In the genomic region with DNA sequence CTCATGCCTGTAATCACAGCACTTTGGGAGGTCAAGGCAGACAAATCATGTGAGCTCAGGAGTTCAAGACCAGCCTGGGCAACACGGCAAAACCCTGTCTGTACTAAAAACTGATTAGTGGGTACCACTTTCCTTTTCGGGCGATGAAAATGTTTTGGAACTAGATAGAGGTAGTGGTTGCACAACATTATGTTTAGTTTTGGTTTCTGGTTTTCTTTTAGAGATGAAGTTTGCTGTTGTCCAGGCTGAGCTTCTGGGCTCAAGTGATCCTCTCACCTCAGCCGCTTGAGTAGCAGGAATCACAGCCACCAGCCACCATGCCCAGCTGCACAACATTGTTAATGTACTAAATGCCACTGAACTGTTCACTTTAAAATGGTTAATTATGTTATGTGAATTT, we compare ENCODE assay signal across 16 cellular contexts. TPM values are rescaled to one million over a fixed set of nuclear protein-coding genes. Genes with fewer than 3 reads are reported as not detected.
DNase-seq lines count a peak whose midpoint lies in the region; ATAC-seq and TF ChIP-seq lines count a peak whose summit lies in the region.
"Had no signal": no experiment of that assay in that cellular context is flagged by ENCODE, and none has a peak within 500 bp of the region (broad histone marks: within the 10 kb centered on the region; RNA-seq: fewer than 3 reads in every experiment).

No MANE protein-coding gene starts in this region.

- peaks cover 4% of the 10 kb centered on the region for H3K9me3 Mint-ChIP-seq in activated naive CD4-positive, alpha-beta T cell treated with anti-CD3 and anti-CD28 coated beads, Interleukin-2, amount 50 U/mL, for 24 hours
- peaks cover 17% of the 10 kb centered on the region for H3K9me3 Mint-ChIP-seq in activated naive CD4-positive, alpha-beta T cell treated with anti-CD3 and anti-CD28 coated beads, Interleukin-2, amount 10 ng/mL, durations not matched to agents 7 days and 5 days
- peaks cover 15% of the 10 kb centered on the region for H3K9me3 Mint-ChIP-seq in activated naive CD8-positive, alpha-beta T cell treated with anti-CD3 and anti-CD28 coated beads for 36 hours
- H3K9me3 Mint-ChIP-seq in type B pancreatic cell, result peaks cover 12% of the 10 kb centered on the region

- peaks cover 50% of the 10 kb centered on the region for H3K4me1 Mint-ChIP-seq in activated naive CD4-positive, alpha-beta T cell treated with anti-CD3 and anti-CD28 coated beads, Interleukin-2, amount 50 U/mL, for 24 hours
- peaks cover 32% of the 10 kb centered on the region for H3K4me1 Mint-ChIP-seq in activated naive CD4-positive, alpha-beta T cell treated with anti-CD3 and anti-CD28 coated beads, Interleukin-2, amount 10 ng/mL, durations not matched to agents 7 days and 5 days
- H3K4me1 Mint-ChIP-seq in activated naive CD8-positive, alpha-beta T cell treated with anti-CD3 and anti-CD28 coated beads for 36 hours, result peaks cover 39% of the 10 kb centered on the region
- peaks cover 12% of the 10 kb centered on the region for H3K4me1 Mint-ChIP-seq in type B pancreatic cell (ENCODE audit: unreplicated experiment)

- intact Hi-C loops in upper lobe of right lung (cut with DNase I), result no loop called here

- peak; percentile 43 for ATAC-seq in HG03175 (IDR thresholded peaks at IDR 0.05; ENCODE audit: unreplicated experiment)
- ATAC-seq in HG03571 (IDR thresholded peaks at IDR 0.05; ENCODE audit: unreplicated experiment), result no peak
- no peak for ATAC-seq in upper lobe of right lung

- H3K9me3 ChIP-seq in upper lobe of right lung, result no peaks in the 10 kb centered on the region
- H3K9me3 ChIP-seq: pancreas, upper lobe of left lung had no signal

- H3K27me3 Mint-ChIP-seq in activated naive CD4-positive, alpha-beta T cell treated with anti-CD3 and anti-CD28 coated beads, Interleukin-2, amount 50 U/mL, for 24 hours, result no peaks in the 10 kb centered on the region
- H3K27me3 Mint-ChIP-seq in activated naive CD4-positive, alpha-beta T cell treated with anti-CD3 and anti-CD28 coated beads, Interleukin-2, amount 10 ng/mL, durations not matched to agents 7 days and 5 days, result no peaks in the 10 kb centered on the region
- H3K27me3 Mint-ChIP-seq in activated naive CD8-positive, alpha-beta T cell treated with anti-CD3 and anti-CD28 coated beads for 36 hours, result no peaks in the 10 kb centered on the region
- H3K27me3 Mint-ChIP-seq in type B pancreatic cell, result no peaks in the 10 kb centered on the region

- H3K27ac ChIP-seq in upper lobe of right lung, result no peak overlapping the region
- H3K27ac ChIP-seq: brain microvascular endothelial cell, GM23248, upper lobe of left lung had no signal

- H3K27ac Mint-ChIP-seq in activated naive CD4-positive, alpha-beta T cell treated with anti-CD3 and anti-CD28 coated beads, Interleukin-2, amount 50 U/mL, for 24 hours, result peak overlapping the region; percentile 83
- H3K27ac Mint-ChIP-seq in activated naive CD4-positive, alpha-beta T cell treated with anti-CD3 and anti-CD28 coated beads, Interleukin-2, amount 10 ng/mL, durations not matched to agents 7 days and 5 days, result no peak overlapping the region
- H3K27ac Mint-ChIP-seq in activated naive CD8-positive, alpha-beta T cell treated with anti-CD3 and anti-CD28 coated beads for 36 hours, result peak overlapping the region; percentile 77
- H3K27ac Mint-ChIP-seq in type B pancreatic cell, result peak overlapping the region; percentile 76

- CTCF ChIA-PET in activated naive CD4-positive, alpha-beta T cell treated with anti-CD3 and anti-CD28 coated beads, Interleukin-2, amount 10 ng/mL, durations not matched to agents 7 days and 5 days (lab: Charles Lee), result interaction anchor here (1.6 kb wide), 1 partner anchor 99 kb away, joined by 3 read pairs; no protein-coding TSS in a partner anchor

- H3K4me1 ChIP-seq in upper lobe of right lung, result peaks cover 29% of the 10 kb centered on the region

- H3K27me3 ChIP-seq in upper lobe of right lung, result no peaks in the 10 kb centered on the region
- H3K27me3 ChIP-seq: brain microvascular endothelial cell, pancreas, upper lobe of left lung had no signal

- no peak overlapping the region for H3K4me3 Mint-ChIP-seq in activated naive CD4-positive, alpha-beta T cell treated with anti-CD3 and anti-CD28 coated beads, Interleukin-2, amount 50 U/mL, for 24 hours
- no peak overlapping the region for H3K4me3 Mint-ChIP-seq in activated naive CD4-positive, alpha-beta T cell treated with anti-CD3 and anti-CD28 coated beads, Interleukin-2, amount 10 ng/mL, durations not matched to agents 7 days and 5 days
- no peak overlapping the region for H3K4me3 Mint-ChIP-seq in activated naive CD8-positive, alpha-beta T cell treated with anti-CD3 and anti-CD28 coated beads for 36 hours
- H3K4me3 Mint-ChIP-seq in type B pancreatic cell, result no peak overlapping the region

- TF ChIP-seq CTCF in type B pancreatic cell (conservative IDR thresholded peaks at IDR 0.05), result no peak
- no peak for TF ChIP-seq CTCF in upper lobe of right lung (IDR thresholded peaks at IDR 0.05)

- no peak overlapping the region for H3K4me3 ChIP-seq in upper lobe of right lung
- H3K4me3 ChIP-seq: GM23248, pancreas, upper lobe of left lung had no signal

- H3K36me3 ChIP-seq in upper lobe of right lung, result no peaks in the 10 kb centered on the region
- H3K36me3 ChIP-seq: brain microvascular endothelial cell, pancreas had no signal

- H3K36me3 Mint-ChIP-seq in activated naive CD4-positive, alpha-beta T cell treated with anti-CD3 and anti-CD28 coated beads, Interleukin-2, amount 50 U/mL, for 24 hours, result peaks cover 30% of the 10 kb centered on the region
- peaks cover 44% of the 10 kb centered on the region for H3K36me3 Mint-ChIP-seq in activated naive CD4-positive, alpha-beta T cell treated with anti-CD3 and anti-CD28 coated beads, Interleukin-2, amount 10 ng/mL, durations not matched to agents 7 days and 5 days
- peaks cover 50% of the 10 kb centered on the region for H3K36me3 Mint-ChIP-seq in activated naive CD8-positive, alpha-beta T cell treated with anti-CD3 and anti-CD28 coated beads for 36 hours
- H3K36me3 Mint-ChIP-seq in type B pancreatic cell, result peaks cover 13% of the 10 kb centered on the region

- DNase-seq in activated naive CD4-positive, alpha-beta T cell treated with anti-CD3 and anti-CD28 coated beads, Interleukin-2, amount 10 ng/mL, durations not matched to agents 7 days and 5 days, result no peak
- no peak for DNase-seq in activated naive CD8-positive, alpha-beta T cell treated with anti-CD3 and anti-CD28 coated beads for 36 hours
- no peak for DNase-seq in type B pancreatic cell (ENCODE audit: extremely low spot score, unreplicated experiment)
- no peak for DNase-seq in superior temporal gyrus (ENCODE audit: extremely low spot score)
- no peak for DNase-seq in upper lobe of right lung
- DNase-seq: activated CD4-positive, alpha-beta T cell treated with anti-CD3 and anti-CD28 coated beads for 1 hour; NCI-H1105; NCI-H2227 treated with DMSO at 0.1 percent for 48 hours; OCI-M1; pancreas; upper lobe of left lung had no signal

RNA-seq across cellular contexts. Expression of gene AAK1, which starts 27.6 kb away (rescaled TPM):
- 10 to 100 TPM; 78.3 to 85.4 TPM for total RNA-seq in activated naive CD8-positive, alpha-beta T cell treated with anti-CD3 and anti-CD28 coated beads for 36 hours
- total RNA-seq in type B pancreatic cell (ENCODE audit: low replicate concordance) (45.5 and 50.3 TPM in 2 replicates), upper lobe of right lung (72.6 TPM)
